8 cellular contexts compared by ENCODE assay signal in the genomic region with DNA sequence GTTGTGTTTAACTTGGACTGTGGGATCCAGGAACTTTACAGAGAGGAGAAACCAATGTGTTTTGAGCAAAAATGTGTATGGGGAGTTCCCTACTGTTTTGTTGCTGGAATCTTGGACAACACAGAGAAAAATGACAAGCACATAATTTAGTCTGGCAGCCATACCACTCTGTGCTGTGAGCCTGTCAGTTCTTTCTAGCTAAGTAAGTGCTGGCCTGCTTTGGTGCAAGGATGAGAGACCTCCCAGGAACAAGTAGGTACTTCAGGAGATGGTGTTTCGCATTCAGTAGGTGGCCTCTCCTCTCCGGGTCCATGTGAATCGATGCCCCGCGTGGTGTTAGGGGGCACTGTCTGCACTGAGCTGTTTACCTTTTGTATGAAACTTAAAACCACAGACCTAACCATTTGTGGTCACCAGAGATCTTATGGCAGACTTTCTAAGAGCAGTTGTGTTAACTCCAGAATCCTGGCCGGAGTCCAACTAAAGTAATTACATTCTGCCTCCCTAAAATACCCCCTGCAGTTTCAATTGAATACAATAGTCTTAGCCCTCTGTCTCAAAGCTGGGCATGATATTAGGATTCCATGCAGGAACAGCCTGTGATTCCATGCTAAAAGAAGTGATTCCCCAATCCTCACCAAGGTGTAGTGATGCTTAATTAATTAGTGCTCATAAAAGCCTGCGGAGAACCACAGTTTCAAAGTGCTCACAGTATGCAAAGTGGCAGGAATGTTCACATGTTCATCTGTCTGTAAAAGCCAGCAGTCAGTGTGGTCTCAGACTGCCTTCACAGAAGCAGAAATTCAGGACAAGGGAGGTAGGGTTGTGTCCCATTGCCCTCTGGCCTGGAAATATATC.
A peak's percentile ranks its signal among the peaks of the same experiment; 100 is the strongest.
DNase-seq lines count a peak whose midpoint lies in the region; ATAC-seq and TF ChIP-seq lines count a peak whose summit lies in the region.

No MANE protein-coding gene starts in this region.

- no peaks in the 10 kb centered on the region for H4K20me1 ChIP-seq in hepatocyte (ENCODE audit: insufficient read depth, poor library complexity, severe bottlenecking)

- no peaks in the 10 kb centered on the region for H3K4me1 ChIP-seq in hepatocyte (ENCODE audit: insufficient read depth)

- H3K27ac ChIP-seq in AG04450 (ENCODE audit: low read depth, low read length) (no peak overlapping the region), hepatocyte (peak overlapping the region; percentile 57)

- no peaks in the 10 kb centered on the region for H3K9me3 ChIP-seq in AG04450 (ENCODE audit: control insufficient read depth, insufficient read depth, low read length)
- H3K9me3 ChIP-seq in hepatocyte (ENCODE audit: low read depth) = no peaks in the 10 kb centered on the region

- no peak overlapping the region for H2AFZ ChIP-seq in hepatocyte

- H3K27me3 ChIP-seq in AG04450 (ENCODE audit: control insufficient read depth, insufficient read depth, low read length) (peaks cover 5% of the 10 kb centered on the region), hepatocyte (no peaks in the 10 kb centered on the region)

- H3K4me3 ChIP-seq in AG04450 (ENCODE audit: low read depth, low read length) (no peak overlapping the region), hepatocyte (no peak overlapping the region)

- H3K79me2 ChIP-seq in hepatocyte = no peaks in the 10 kb centered on the region

- CTCF ChIA-PET in AG04450 (lab: Charles Lee) = interaction anchor here (1.0 kb wide), 1 partner anchor 30 kb away, joined by 3 read pairs; no protein-coding TSS in a partner anchor

- 60% methylated on average over 7 of the region's 7 CpGs for WGBS in hepatocyte (ENCODE audit: low lambda C conversion rate, missing lambda C conversion rate)

- DNase-seq in AG04450 (ENCODE audit: low read depth, low spot score) (peak; percentile 59), NCI-H748 (lab: John Stamatoyannopoulos, UW; ENCODE audit: unreplicated experiment) (peak; percentile 68), hepatocyte (ENCODE audit: low spot score) (no peak), posterior vena cava (ENCODE audit: low spot score) (no peak), hepatic stellate cell (ENCODE audit: low spot score) (no peak), DMS114 treated with DMSO at 0.1 percent for 48 hours (lab: John Stamatoyannopoulos, UW; ENCODE audit: unreplicated experiment) (no peak)

- intact Hi-C loops in posterior vena cava (cut with DNase I) = no loop called here

- peak; percentile 33 for TF ChIP-seq CTCF in AG04450 (IDR thresholded peaks at IDR 0.05; ENCODE audit: low read depth, low read length)
- no peak for TF ChIP-seq CTCF in hepatocyte (IDR thresholded peaks at IDR 0.05; ENCODE audit: poor library complexity)

- POLR2A ChIA-PET in AG04450 (lab: Yijun Ruan, JAX) = no interaction called here

- no peak overlapping the region for H3K4me2 ChIP-seq in hepatocyte

- no peaks in the 10 kb centered on the region for H3K36me3 ChIP-seq in hepatocyte (replicated peaks; ENCODE audit: insufficient read depth, low read depth)

- peak; percentile 89 for ATAC-seq in GM18868 (IDR thresholded peaks at IDR 0.05; ENCODE audit: unreplicated experiment)
- ATAC-seq in HG03039 (IDR thresholded peaks at IDR 0.05; ENCODE audit: unreplicated experiment) = peak; percentile 58

- H3K9me2 ChIP-seq in hepatocyte (replicated peaks; ENCODE audit: insufficient read depth) = no peaks in the 10 kb centered on the region

Comparison
In these comparisons a context has a peak if more than half of its experiments do, and no peak if none do; other contexts are left out.
1. DNase-seq: peak in AG04450 (single experiment) and NCI-H748 (single experiment); none in hepatocyte (single experiment), posterior vena cava (single experiment), hepatic stellate cell (single experiment) and DMS114 treated with DMSO at 0.1 percent for 48 hours (single experiment).